ENCODE assay signal across 10 cellular contexts in genomic region chrY:20740609-20741008, GRCh38. TPM values are rescaled to one million over a fixed set of nuclear protein-coding genes. Genes with fewer than 3 reads are reported as not detected.
DNase-seq lines count a peak whose midpoint lies in the region; ATAC-seq and TF ChIP-seq lines count a peak whose summit lies in the region.
"Had no signal": no experiment of that assay in that cellular context is flagged by ENCODE, and none has a peak within 500 bp of the region (broad histone marks: within the 10 kb centered on the region; RNA-seq: fewer than 3 reads in every experiment).

No MANE protein-coding gene starts in this region.

- no peak overlapping the region for H3K4me3 Mint-ChIP-seq in activated CD8-positive, alpha-beta memory T cell treated with anti-CD3 and anti-CD28 coated beads, Interleukin-2, amount 10 ng/mL, durations not matched to agents 7 days and 5 days
- no peak overlapping the region for H3K4me3 Mint-ChIP-seq in effector memory CD8-positive, alpha-beta T cell

- no peak overlapping the region for H3K27ac Mint-ChIP-seq in activated CD8-positive, alpha-beta memory T cell treated with anti-CD3 and anti-CD28 coated beads, Interleukin-2, amount 10 ng/mL, durations not matched to agents 7 days and 5 days
- H3K27ac Mint-ChIP-seq in effector memory CD8-positive, alpha-beta T cell, result no peak overlapping the region

- H3K27me3 Mint-ChIP-seq in activated CD8-positive, alpha-beta memory T cell treated with anti-CD3 and anti-CD28 coated beads, Interleukin-2, amount 10 ng/mL, durations not matched to agents 7 days and 5 days, result no peaks in the 10 kb centered on the region
- H3K27me3 Mint-ChIP-seq in effector memory CD8-positive, alpha-beta T cell, result no peaks in the 10 kb centered on the region

- H3K4me1 Mint-ChIP-seq in activated CD8-positive, alpha-beta memory T cell treated with anti-CD3 and anti-CD28 coated beads, Interleukin-2, amount 10 ng/mL, durations not matched to agents 7 days and 5 days, result peaks cover 28% of the 10 kb centered on the region
- H3K4me1 Mint-ChIP-seq in effector memory CD8-positive, alpha-beta T cell (ENCODE audit: low read depth in 2 of 2), result peaks cover 3 to 6% of the 10 kb centered on the region in 2 donors

- CTCF ChIA-PET in activated CD8-positive, alpha-beta memory T cell treated with anti-CD3 and anti-CD28 coated beads, Interleukin-2, amount 10 ng/mL, durations not matched to agents 7 days and 5 days (lab: Charles Lee), result no interaction called here

- H3K4me3 ChIP-seq in epithelial cell of proximal tubule (ENCODE audit: low read depth, low read length), result no peak overlapping the region

- DNase-seq in activated CD8-positive, alpha-beta memory T cell treated with anti-CD3 and anti-CD28 coated beads, Interleukin-2, amount 10 ng/mL, durations not matched to agents 7 days and 5 days, result peak; percentile 44
- no peak for DNase-seq in activated CD8-positive, alpha-beta memory T cell treated with anti-CD3 and anti-CD28 coated beads, Interleukin-2, amount 50 U/mL, for 48 hours
- DNase-seq in M059J (ENCODE audit: low read depth), result peak; percentile 0
- DNase-seq in epithelial cell of proximal tubule (ENCODE audit: low read depth), result peak; percentile 3
- peak; percentile 20 for DNase-seq in stimulated activated naive CD8-positive, alpha-beta T cell treated with anti-CD3 and anti-CD28 coated beads, Interleukin-15, Interleukin-2, amounts not matched to agents 100 U/mL and 50 U/mL, for 24 hours
- no peak for DNase-seq in iPS-NIHi7 (ENCODE audit: extremely low spot score)
- DNase-seq in effector memory CD8-positive, alpha-beta T cell, result no peak
- DNase-seq in islet precursor cell, result no peak
- DNase-seq: NCI-H2171 treated with DMSO at 0.1 percent for 48 hours had no signal

- ATAC-seq in activated CD8-positive, alpha-beta memory T cell treated with anti-CD3 and anti-CD28 coated beads, Interleukin-2, amount 10 ng/mL, durations not matched to agents 7 days and 5 days, result no peak
- no peak for ATAC-seq in stimulated activated naive CD8-positive, alpha-beta T cell treated with anti-CD3 and anti-CD28 coated beads, Interleukin-15, Interleukin-2, amounts not matched to agents 100 U/mL and 50 U/mL, for 24 hours
- ATAC-seq in effector memory CD8-positive, alpha-beta T cell (replicated peaks), result no peak

- TF ChIP-seq CTCF in epithelial cell of proximal tubule (conservative IDR thresholded peaks at IDR 0.05; ENCODE audit: low read depth, low read length), result peak; percentile 70

- H3K9me3 Mint-ChIP-seq in activated CD8-positive, alpha-beta memory T cell treated with anti-CD3 and anti-CD28 coated beads, Interleukin-2, amount 10 ng/mL, durations not matched to agents 7 days and 5 days (ENCODE audit: low read depth), result no peaks in the 10 kb centered on the region
- no peaks in the 10 kb centered on the region for H3K9me3 Mint-ChIP-seq in effector memory CD8-positive, alpha-beta T cell

- H3K36me3 Mint-ChIP-seq in activated CD8-positive, alpha-beta memory T cell treated with anti-CD3 and anti-CD28 coated beads, Interleukin-2, amount 10 ng/mL, durations not matched to agents 7 days and 5 days, result no peaks in the 10 kb centered on the region
- H3K36me3 Mint-ChIP-seq in effector memory CD8-positive, alpha-beta T cell (ENCODE audit: insufficient read depth), result peaks cover 3% of the 10 kb centered on the region

RNA-seq across cellular contexts. Expression of gene RPS4Y2, which starts 15.3 kb away (rescaled TPM):
- total RNA-seq in activated CD8-positive, alpha-beta memory T cell treated with anti-CD3 and anti-CD28 coated beads, Interleukin-2, amount 10 ng/mL, durations not matched to agents 7 days and 5 days, result under 1 TPM; 0.38 to 0.40 TPM
- total RNA-seq in M059J (2014; rRNA removed; shearing (Covaris generic)), result not detected in 2 replicates
- total RNA-seq in epithelial cell of proximal tubule, result not detected in 2 replicates
- total RNA-seq: osteocyte had no signal

Comparison
In these comparisons a context has a peak if more than half of its experiments do, and no peak if none do; other contexts are left out.
1. DNase-seq: peak in activated CD8-positive, alpha-beta memory T cell treated with anti-CD3 and anti-CD28 coated beads, Interleukin-2, amount 10 ng/mL, durations not matched to agents 7 days and 5 days (single experiment), M059J (single experiment), epithelial cell of proximal tubule (single experiment) and stimulated activated naive CD8-positive, alpha-beta T cell treated with anti-CD3 and anti-CD28 coated beads, Interleukin-15, Interleukin-2, amounts not matched to agents 100 U/mL and 50 U/mL, for 24 hours (single experiment); none in activated CD8-positive, alpha-beta memory T cell treated with anti-CD3 and anti-CD28 coated beads, Interleukin-2, amount 50 U/mL, for 48 hours (single experiment), iPS-NIHi7 (single experiment), effector memory CD8-positive, alpha-beta T cell (0 of 3) and islet precursor cell (single experiment).